Comparison of ENCODE assay signal across 7 cellular contexts in the genomic region with DNA sequence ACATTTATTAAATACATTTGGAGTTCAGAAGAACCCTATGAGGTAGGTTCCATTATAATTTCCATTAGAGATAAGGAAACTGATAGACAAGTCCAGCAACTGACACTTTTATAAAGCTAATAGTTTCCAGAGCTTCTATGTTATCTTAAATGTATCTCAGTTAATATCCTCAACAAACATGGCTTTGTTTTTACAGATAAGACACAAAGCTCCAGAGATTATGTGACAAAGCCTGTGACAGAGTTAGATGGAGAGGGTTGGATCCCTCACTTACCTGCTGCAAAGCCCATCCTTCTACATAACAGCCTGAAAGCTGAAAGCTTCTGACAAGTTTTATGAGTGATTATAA. TPM values are rescaled to one million over a fixed set of nuclear protein-coding genes. Genes with fewer than 3 reads are reported as not detected.
DNase-seq lines count a peak whose midpoint lies in the region; ATAC-seq and TF ChIP-seq lines count a peak whose summit lies in the region.

No MANE protein-coding gene starts in this region.

- H3K9me3 ChIP-seq in GM23248 (ENCODE audit: low read depth) (no peaks in the 10 kb centered on the region), SK-N-MC (ENCODE audit: low read depth, low read length) (no peaks in the 10 kb centered on the region), gastroesophageal sphincter (no peaks in the 10 kb centered on the region), adrenal gland (replicated peaks in 1 of 3) (no peaks in the 10 kb centered on the region)

- H3K4me1 ChIP-seq in GM23248 (ENCODE audit: insufficient read depth), result peaks cover 9% of the 10 kb centered on the region
- peaks cover 3 to 25% (median 4%) of the 10 kb centered on the region in 3 donors for H3K4me1 ChIP-seq in gastroesophageal sphincter
- H3K4me1 ChIP-seq in adrenal gland (replicated peaks in 1 of 2), result peaks cover 5 to 13% of the 10 kb centered on the region in 2 donors

- DNase-seq in GM23248 (no peak), SK-N-MC (ENCODE audit: low read depth, low spot score) (no peak), adrenal gland (no peak), germinal center (ENCODE audit: low spot score) (no peak)

- TF ChIP-seq CTCF in gastroesophageal sphincter (IDR thresholded peaks at IDR 0.05), result no peak
- TF ChIP-seq CTCF in adrenal gland (IDR thresholded peaks at IDR 0.05), result no peak

- H3K36me3 ChIP-seq in GM23248 (ENCODE audit: low read depth) (0 out of 2 replicates have a peak, but pooled peaks cover 18% of the 10 kb centered on the region), SK-N-MC (ENCODE audit: insufficient read depth, low read length) (peaks cover 36% of the 10 kb centered on the region), gastroesophageal sphincter (peaks cover 0 to 23% of the 10 kb centered on the region in 2 donors), adrenal gland (replicated peaks in 1 of 2) (peaks cover 0 to 24% of the 10 kb centered on the region in 2 donors)

- peaks cover 28% of the 10 kb centered on the region for H3K4me1 Mint-ChIP-seq in stimulated activated memory B cell treated with anti-CD40 and anti-IgM and Interleukin-4, amounts not matched to agents 10 μg/mL and 1 μg/mL and 100 μg/mL, for 72 hours

- H3K4me3 Mint-ChIP-seq in stimulated activated memory B cell treated with anti-CD40 and anti-IgM and Interleukin-4, amounts not matched to agents 10 μg/mL and 1 μg/mL and 100 μg/mL, for 72 hours, result peak overlapping the region; percentile 98

- no peaks in the 10 kb centered on the region for H3K9me2 ChIP-seq in GM23248 (ENCODE audit: insufficient read depth)

- H3K9ac ChIP-seq in GM23248 (peak overlapping the region; percentile 79), SK-N-MC (ENCODE audit: insufficient read length) (peak overlapping the region; percentile 77)

- no peaks in the 10 kb centered on the region for H4K20me1 ChIP-seq in GM23248 (ENCODE audit: insufficient read depth)

- H3K4me3 ChIP-seq in GM23248 (peak overlapping the region; percentile 76), SK-N-MC (peak overlapping the region; percentile 89), gastroesophageal sphincter (peak overlapping the region; percentile 81 to 99), adrenal gland (peak overlapping the region in 2 of 4 donors; percentile 77 to 85)

- H3F3A ChIP-seq in GM23248 (ENCODE audit: insufficient read depth), result no peaks in the 10 kb centered on the region

- no peak for TF ChIP-seq EP300 in gastroesophageal sphincter (IDR thresholded peaks at IDR 0.05)

- H3K27me3 Mint-ChIP-seq in stimulated activated memory B cell treated with anti-CD40 and anti-IgM and Interleukin-4, amounts not matched to agents 10 μg/mL and 1 μg/mL and 100 μg/mL, for 72 hours, result no peaks in the 10 kb centered on the region

- peak overlapping the region; percentile 93 for H3K27ac Mint-ChIP-seq in stimulated activated memory B cell treated with anti-CD40 and anti-IgM and Interleukin-4, amounts not matched to agents 10 μg/mL and 1 μg/mL and 100 μg/mL, for 72 hours

- H3K36me3 Mint-ChIP-seq in stimulated activated memory B cell treated with anti-CD40 and anti-IgM and Interleukin-4, amounts not matched to agents 10 μg/mL and 1 μg/mL and 100 μg/mL, for 72 hours, result peaks cover 24% of the 10 kb centered on the region

- H3K27me3 ChIP-seq in GM23248 (replicated peaks; ENCODE audit: insufficient read depth), result no peaks in the 10 kb centered on the region
- H3K27me3 ChIP-seq in gastroesophageal sphincter, result no peaks in the 10 kb centered on the region
- no peaks in the 10 kb centered on the region for H3K27me3 ChIP-seq in adrenal gland

- in situ Hi-C loops in GM23248 (cut with MboI), result loop anchor here (25.0 kb wide), 1 partner anchor 460 kb away; no protein-coding TSS in a partner anchor

- H3K79me2 ChIP-seq in GM23248 (ENCODE audit: insufficient read depth), result peaks cover 38% of the 10 kb centered on the region

- TF ChIP-seq POLR2A in gastroesophageal sphincter (IDR thresholded peaks at IDR 0.05) (no peak), adrenal gland (IDR thresholded peaks at IDR 0.05) (no peak)

- H3K27ac ChIP-seq in GM23248, result no peak overlapping the region
- H3K27ac ChIP-seq in SK-N-MC, result peak overlapping the region; percentile 95
- peak overlapping the region in 3 of 4 donors; percentile 83 to 86 (median 84) for H3K27ac ChIP-seq in gastroesophageal sphincter
- H3K27ac ChIP-seq in adrenal gland, result peak overlapping the region in 2 of 5 donors; percentile 73 to 88

- peak overlapping the region; percentile 89 for H2AFZ ChIP-seq in GM23248

- H3K4me2 ChIP-seq in GM23248 (ENCODE audit: unreplicated experiment), result peak overlapping the region; percentile 97

- no peak for ATAC-seq in gastroesophageal sphincter
- ATAC-seq in stimulated activated memory B cell treated with anti-CD40 and anti-IgM and Interleukin-4, amounts not matched to agents 10 μg/mL and 1 μg/mL and 100 μg/mL, for 72 hours, result no peak
- ATAC-seq in HG03469 (IDR thresholded peaks at IDR 0.05; ENCODE audit: unreplicated experiment), result no peak

- no peaks in the 10 kb centered on the region for H3K9me3 Mint-ChIP-seq in stimulated activated memory B cell treated with anti-CD40 and anti-IgM and Interleukin-4, amounts not matched to agents 10 μg/mL and 1 μg/mL and 100 μg/mL, for 72 hours

- intact Hi-C loops in adrenal gland (cut with DNase I), result no loop called here

RNA-seq across cellular contexts. Expression of a gene that starts 0.5 kb away (rescaled TPM):
- 30.1 and 33.8 TPM in 2 replicates for total RNA-seq in GM23248 (2014; rRNA removed; shearing (Covaris generic))
- polyA plus RNA-seq in GM23248 (2016; fragmentation: Nextera tagmentation; extraction: Ambion mirVana) (69.3 and 71.0 TPM in 2 replicates), adrenal gland (10 to 100 TPM in 1 of 3 donors, 1 to 10 TPM in 2; 4.4 to 39.1 (median 6.1) TPM)
- total RNA-seq in gastroesophageal sphincter (10 to 100 TPM; 20.7 to 39.5 (median 31.9) TPM), adrenal gland (10 to 100 TPM; 14.6 to 48.8 (median 27.8) TPM)

RNA-seq across cellular contexts. Expression of a gene that starts 39.6 kb away (rescaled TPM):
- not detected in 2 replicates for total RNA-seq in GM23248 (2014; rRNA removed; shearing (Covaris generic))
- polyA plus RNA-seq in GM23248 (2016; fragmentation: Nextera tagmentation; extraction: Ambion mirVana), result not detected in 2 replicates
- not detected for total RNA-seq in gastroesophageal sphincter
- not detected for total RNA-seq in adrenal gland
- polyA plus RNA-seq in adrenal gland, result not detected
